Comparison of ENCODE assay signal across 8 cellular contexts in the genomic region with DNA sequence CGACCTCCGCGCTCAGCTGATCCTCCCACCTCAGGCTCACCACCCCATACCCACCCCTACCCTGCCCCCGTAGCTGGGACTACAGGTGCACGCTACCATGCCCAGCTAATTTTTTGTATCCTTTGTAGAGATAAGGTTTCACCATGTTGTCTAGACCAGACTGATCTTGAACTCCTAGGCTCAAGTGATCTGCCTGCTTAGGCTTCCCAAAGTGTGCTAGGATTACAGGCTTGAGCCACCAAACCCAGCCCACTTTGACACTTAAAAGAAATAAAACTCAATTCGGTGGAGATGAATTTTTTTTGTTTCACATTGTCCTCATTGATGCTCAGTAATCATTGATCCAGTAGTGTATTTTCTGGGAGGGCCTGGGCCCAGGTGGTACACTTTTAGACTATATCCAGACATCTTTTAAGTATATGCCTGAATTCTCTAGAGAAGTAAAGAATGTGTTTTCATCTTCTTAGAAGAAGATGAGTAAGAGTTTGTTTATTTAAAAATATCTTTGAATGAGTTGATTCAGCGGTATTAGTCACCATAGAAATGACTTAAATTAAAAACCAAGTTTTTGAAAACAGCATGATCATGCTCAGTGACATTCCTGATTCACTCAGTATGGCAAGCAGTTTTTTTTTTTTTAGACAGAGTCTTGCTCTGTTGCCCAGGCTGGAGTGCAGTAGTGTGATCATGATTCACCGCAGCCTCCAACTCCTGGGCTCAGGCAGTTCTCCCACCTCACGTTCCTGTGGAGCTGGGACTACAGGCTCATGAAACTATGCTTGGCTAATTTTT. TPM values are rescaled to one million over a fixed set of nuclear protein-coding genes. Genes with fewer than 3 reads are reported as not detected.
A peak's percentile ranks its signal among the peaks of the same experiment; 100 is the strongest.
DNase-seq lines count a peak whose midpoint lies in the region; ATAC-seq, FAIRE-seq and TF ChIP-seq lines count a peak whose summit lies in the region.

No MANE protein-coding gene starts in this region.

- 89 to 93% methylated on average over 9 of the region's 9 CpGs for WGBS in pancreas, 2 donors
- WGBS in heart left ventricle, 4 donors: 87 to 90% (median 89%) methylated on average over 9 of the region's 9 CpGs

- FAIRE-seq in pancreas (lab: Jason Lieb, UNC): no peak

- TF ChIP-seq CTCF in choroid plexus epithelial cell (conservative IDR thresholded peaks at IDR 0.05; ENCODE audit: low read depth, low read length) (no peak), pancreas (IDR thresholded peaks at IDR 0.05) (no peak), upper lobe of right lung (IDR thresholded peaks at IDR 0.05) (no peak), heart left ventricle (IDR thresholded peaks at IDR 0.05) (no peak)

- H3K36me3 ChIP-seq in pancreas (no peaks in the 10 kb centered on the region), upper lobe of right lung (no peaks in the 10 kb centered on the region), heart left ventricle (no peaks in the 10 kb centered on the region)

- no peak for TF ChIP-seq POLR2A in heart left ventricle (IDR thresholded peaks at IDR 0.05)

- peak; percentile 76 for DNase-seq in GM03348 (ENCODE audit: low spot score)
- DNase-seq in RKO (ENCODE audit: low spot score): peak; percentile 85
- DNase-seq in choroid plexus epithelial cell (ENCODE audit: low read depth): peak; percentile 93
- no peak for DNase-seq in pancreas
- DNase-seq in upper lobe of right lung: no peak
- no peak for DNase-seq in heart left ventricle

- no peak overlapping the region for H3K4me3 ChIP-seq in choroid plexus epithelial cell (ENCODE audit: low read depth, low read length)
- H3K4me3 ChIP-seq in pancreas: no peak overlapping the region
- H3K4me3 ChIP-seq in upper lobe of right lung: no peak overlapping the region
- H3K4me3 ChIP-seq in heart left ventricle: no peak overlapping the region

- H3K27me3 ChIP-seq in pancreas (no peaks in the 10 kb centered on the region), upper lobe of right lung (no peaks in the 10 kb centered on the region), heart left ventricle (no peaks in the 10 kb centered on the region)

- H3K27ac ChIP-seq in pancreas: no peak overlapping the region
- no peak overlapping the region for H3K27ac ChIP-seq in upper lobe of right lung
- H3K27ac ChIP-seq in heart left ventricle: no peak overlapping the region

- H3K4me1 ChIP-seq in pancreas (peaks cover 0 to 12% (median 4%) of the 10 kb centered on the region in 3 donors), upper lobe of right lung (peaks cover 4% of the 10 kb centered on the region), heart left ventricle (peaks cover 0 to 12% (median 0%) of the 10 kb centered on the region in 12 donors)

- H3K9me3 ChIP-seq in pancreas (no peaks in the 10 kb centered on the region), upper lobe of right lung (no peaks in the 10 kb centered on the region), heart left ventricle (no peaks in the 10 kb centered on the region)

- intact Hi-C loops in pancreas (cut with DNase I): no loop called here
- intact Hi-C loops in upper lobe of right lung (cut with DNase I): no loop called here
- intact Hi-C loops in heart left ventricle (cut with DNase I): loop anchor here in 1 of 10 donors (5.0 kb wide), 1 partner anchor 35 kb away; no protein-coding TSS in a partner anchor

- ATAC-seq in pancreas (peak in 3 of 4 donors; percentile 10 to 66 (median 61)), upper lobe of right lung (no peak), HG02973 (IDR thresholded peaks at IDR 0.05; ENCODE audit: unreplicated experiment) (no peak), heart left ventricle (no peak), GM18858 (IDR thresholded peaks at IDR 0.05; ENCODE audit: unreplicated experiment) (no peak)

RNA-seq across cellular contexts. Expression of gene EPB41, which starts 57.8 kb away (rescaled TPM):
- total RNA-seq in pancreas (10 to 100 TPM; 19.3 to 39.8 (median 26.3) TPM), upper lobe of right lung (67.0 TPM), heart left ventricle (10 to 100 TPM; 13.6 to 34.4 (median 24.2) TPM)
- polyA plus RNA-seq in pancreas (10 to 100 TPM in 1 of 2 donors, 1 to 10 TPM in 1; 9.1 to 12.3 TPM), heart left ventricle (10 to 100 TPM in 1 of 2 donors, 1 to 10 TPM in 1; 7.8 to 10.1 TPM)

Comparison
In these comparisons a context has a peak if more than half of its experiments do, and no peak if none do; other contexts are left out.
1. DNase-seq: peak in GM03348 (single experiment), RKO (single experiment) and choroid plexus epithelial cell (single experiment); none in pancreas (0 of 6), upper lobe of right lung (single experiment) and heart left ventricle (0 of 5).
2. ATAC-seq: peak in pancreas (3 of 4); none in upper lobe of right lung (single experiment), HG02973 (single experiment), heart left ventricle (0 of 4) and GM18858 (single experiment).